9 cellular contexts compared by ENCODE assay signal in genomic region chr17:79933863-79934652, GRCh38.
DNase-seq lines count a peak whose midpoint lies in the region; ATAC-seq and TF ChIP-seq lines count a peak whose summit lies in the region.
"Had no signal": no experiment of that assay in that cellular context is flagged by ENCODE, and none has a peak within 500 bp of the region (broad histone marks: within the 10 kb centered on the region; RNA-seq: fewer than 3 reads in every experiment).

No MANE protein-coding gene starts in this region.

- no peak overlapping the region for H3K4me2 ChIP-seq in GM23248 (ENCODE audit: unreplicated experiment)

- TF ChIP-seq POLR2A in lower leg skin (IDR thresholded peaks at IDR 0.05) = no peak

- H3K36me3 ChIP-seq in GM23248 (ENCODE audit: low read depth) = no peaks in the 10 kb centered on the region
- H3K36me3 ChIP-seq in psoas muscle (ENCODE audit: insufficient read depth in 1 of 2, low read depth in 1 of 2) = no peaks in the 10 kb centered on the region
- H3K36me3 ChIP-seq: neutrophil had no signal

- in situ Hi-C loops in GM23248 (cut with MboI) = no loop called here

- intact Hi-C loops in psoas muscle (cut with DNase I) = no loop called here
- intact Hi-C loops in lower leg skin (cut with DNase I; ENCODE audit: low total_unique reads) = no loop called here

- no peaks in the 10 kb centered on the region for H3K79me2 ChIP-seq in GM23248 (ENCODE audit: insufficient read depth)

- H3K9me3 ChIP-seq in GM23248 (ENCODE audit: low read depth) (no peaks in the 10 kb centered on the region), psoas muscle (no peaks in the 10 kb centered on the region)
- H3K9me3 ChIP-seq: neutrophil had no signal

- peaks cover 12 to 22% of the 10 kb centered on the region in 2 donors for H3K4me1 Mint-ChIP-seq in effector memory CD8-positive, alpha-beta T cell (ENCODE audit: low read depth in 2 of 2)

- H3K36me3 Mint-ChIP-seq in effector memory CD8-positive, alpha-beta T cell (ENCODE audit: insufficient read depth) = no peaks in the 10 kb centered on the region

- WGBS in GM23248 (ENCODE audit: low coverage in 1 of 2, low lambda C conversion rate in 2 of 2, missing lambda C conversion rate in 2 of 2), 2 experiments = 84 to 85% methylated on average over 22 of the region's 22 CpGs
- 27 to 37% (median 32%) methylated on average over 22 of the region's 22 CpGs for WGBS in psoas muscle, 3 donors
- 54% methylated on average over 18 of the region's 22 CpGs for WGBS in lower leg skin, 2 donors

- ATAC-seq in effector memory CD8-positive, alpha-beta T cell (replicated peaks) = peak; percentile 44
- ATAC-seq in psoas muscle (peak; percentile 47 to 70 (median 58)), HG02763 (IDR thresholded peaks at IDR 0.05; ENCODE audit: unreplicated experiment) (no peak)

- H3K27ac ChIP-seq in GM23248 (no peak overlapping the region), psoas muscle (no peak overlapping the region)
- H3K27ac ChIP-seq: neutrophil had no signal

- H3K27me3 Mint-ChIP-seq in effector memory CD8-positive, alpha-beta T cell = peaks cover 20 to 54% of the 10 kb centered on the region in 2 donors

- no peaks in the 10 kb centered on the region for H4K20me1 ChIP-seq in GM23248 (ENCODE audit: insufficient read depth)

- no peaks in the 10 kb centered on the region for H3F3A ChIP-seq in GM23248 (ENCODE audit: insufficient read depth)

- DNase-seq in GM23248 = peak; percentile 23
- DNase-seq in NCI-H69 (lab: John Stamatoyannopoulos, UW) = peak; percentile 74
- DNase-seq in effector memory CD8-positive, alpha-beta T cell = no peak
- DNase-seq in psoas muscle = peak in 1 of 2 donors; percentile 56
- no peak for DNase-seq in stimulated activated CD4-positive, alpha-beta T cell treated with anti-CD3 and anti-CD28 coated beads, Interleukin-2, amount 100 ng/mL, for 24 hours
- no peak for DNase-seq in lower leg skin (ENCODE audit: low spot score in 2 of 2)
- DNase-seq in NCI-H1048 (lab: John Stamatoyannopoulos, UW) = no peak

- H3K4me3 ChIP-seq in GM23248 (no peak overlapping the region), psoas muscle (no peak overlapping the region), lower leg skin (ENCODE audit: low read depth, poor library complexity, severe bottlenecking) (no peak overlapping the region)

- no peak overlapping the region for H3K9ac ChIP-seq in GM23248

- H3K4me1 ChIP-seq in GM23248 (ENCODE audit: insufficient read depth) (peaks cover 4% of the 10 kb centered on the region; the same call in 1 of the 2 replicates), psoas muscle (peaks cover 12% of the 10 kb centered on the region)

- no peak overlapping the region for H3K4me3 Mint-ChIP-seq in effector memory CD8-positive, alpha-beta T cell

- H2AFZ ChIP-seq in GM23248 = no peak overlapping the region

- no peaks in the 10 kb centered on the region for H3K9me2 ChIP-seq in GM23248 (ENCODE audit: insufficient read depth)

- peaks cover 9% of the 10 kb centered on the region for H3K27me3 ChIP-seq in GM23248 (replicated peaks; ENCODE audit: insufficient read depth)
- peaks cover 0 to 64% (median 15%) of the 10 kb centered on the region in 3 donors for H3K27me3 ChIP-seq in psoas muscle (ENCODE audit: insufficient read depth in 3 of 3, low read length in 2 of 3)

- H3K27ac Mint-ChIP-seq in effector memory CD8-positive, alpha-beta T cell = peak overlapping the region in 1 of 2 donors; percentile 51

- no peak for TF ChIP-seq CTCF in psoas muscle (IDR thresholded peaks at IDR 0.05)
- TF ChIP-seq CTCF in lower leg skin (IDR thresholded peaks at IDR 0.05) = no peak

- H3K9me3 Mint-ChIP-seq in effector memory CD8-positive, alpha-beta T cell = no peaks in the 10 kb centered on the region

Comparison
In these comparisons a context has a peak if more than half of its experiments do, and no peak if none do; other contexts are left out.
1. DNase-seq: peak in GM23248 (single experiment) and NCI-H69 (single experiment); none in effector memory CD8-positive, alpha-beta T cell (0 of 3), stimulated activated CD4-positive, alpha-beta T cell treated with anti-CD3 and anti-CD28 coated beads, Interleukin-2, amount 100 ng/mL, for 24 hours (0 of 2), lower leg skin (0 of 2) and NCI-H1048 (single experiment).